Comparison of ENCODE assay signal across 1 cellular context in the genomic region with DNA sequence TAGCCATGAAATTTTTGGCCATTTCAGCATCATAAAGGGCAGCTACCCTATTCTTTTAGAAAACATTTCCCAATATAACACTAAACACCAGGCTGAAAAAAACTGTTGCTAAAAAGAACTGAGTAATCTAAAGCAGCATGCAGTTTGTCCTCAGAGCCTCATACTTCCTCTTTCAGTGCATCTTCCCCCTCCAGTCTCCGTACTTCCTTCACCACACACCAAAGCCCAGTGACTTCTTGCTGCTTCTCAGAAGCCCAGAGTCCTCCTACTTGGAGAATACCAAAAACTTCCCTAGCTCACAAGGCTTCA.
TF ChIP-seq lines count a peak whose summit lies in the region.

No MANE protein-coding gene starts in this region.

TF ChIP-seq in SK-N-SH, 30 proteins besides CTCF, POLR2A, EP300 and RAD21 (continued from another document):
- TF ChIP-seq REST (IDR thresholded peaks at IDR 0.05; ENCODE audit: low read depth, low read length): no peak
- TF ChIP-seq RFX5 (IDR thresholded peaks at IDR 0.05; ENCODE audit: low read length): no peak
- no peak for TF ChIP-seq FOSL2 (IDR thresholded peaks at IDR 0.05; ENCODE audit: borderline replicate concordance, low read depth)
- no peak for TF ChIP-seq USF2 (IDR thresholded peaks at IDR 0.05; ENCODE audit: borderline replicate concordance, low read depth, low read length)
- no peak for TF ChIP-seq YY1 (IDR thresholded peaks at IDR 0.05; ENCODE audit: low read depth)
- no peak for TF ChIP-seq RXRA (IDR thresholded peaks at IDR 0.05; ENCODE audit: borderline replicate concordance, low read depth)
- TF ChIP-seq SMC3 (IDR thresholded peaks at IDR 0.05; ENCODE audit: low read depth, low read length): no peak
- TF ChIP-seq EZH2phosphoT487 (IDR thresholded peaks at IDR 0.05; ENCODE audit: borderline replicate concordance, low read depth): no peak
- TF ChIP-seq TCF12 (IDR thresholded peaks at IDR 0.05): no peak
- no peak for TF ChIP-seq NRF1 (IDR thresholded peaks at IDR 0.05; ENCODE audit: low read depth, low read length)
- TF ChIP-seq GATA2 (CRISPR knock-in tag; IDR thresholded peaks at IDR 0.05): no peak
- no peak for TF ChIP-seq ELF1 (IDR thresholded peaks at IDR 0.05)
- TF ChIP-seq USF1 (IDR thresholded peaks at IDR 0.05; ENCODE audit: borderline replicate concordance, low read depth): no peak
- TF ChIP-seq, protein P1, sequence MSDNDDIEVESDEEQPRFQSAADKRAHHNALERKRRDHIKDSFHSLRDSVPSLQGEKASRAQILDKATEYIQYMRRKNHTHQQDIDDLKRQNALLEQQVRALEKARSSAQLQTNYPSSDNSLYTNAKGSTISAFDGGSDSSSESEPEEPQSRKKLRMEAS (IDR thresholded peaks at IDR 0.05; ENCODE audit: low read depth): no peak
- no peak for TF ChIP-seq ZBTB33 (IDR thresholded peaks at IDR 0.05; ENCODE audit: borderline replicate concordance, low read depth)
- no peak for TF ChIP-seq TEAD4 (IDR thresholded peaks at IDR 0.05; ENCODE audit: borderline replicate concordance, insufficient read depth)
